ENCODE assay signal across 8 cellular contexts in the genomic region with DNA sequence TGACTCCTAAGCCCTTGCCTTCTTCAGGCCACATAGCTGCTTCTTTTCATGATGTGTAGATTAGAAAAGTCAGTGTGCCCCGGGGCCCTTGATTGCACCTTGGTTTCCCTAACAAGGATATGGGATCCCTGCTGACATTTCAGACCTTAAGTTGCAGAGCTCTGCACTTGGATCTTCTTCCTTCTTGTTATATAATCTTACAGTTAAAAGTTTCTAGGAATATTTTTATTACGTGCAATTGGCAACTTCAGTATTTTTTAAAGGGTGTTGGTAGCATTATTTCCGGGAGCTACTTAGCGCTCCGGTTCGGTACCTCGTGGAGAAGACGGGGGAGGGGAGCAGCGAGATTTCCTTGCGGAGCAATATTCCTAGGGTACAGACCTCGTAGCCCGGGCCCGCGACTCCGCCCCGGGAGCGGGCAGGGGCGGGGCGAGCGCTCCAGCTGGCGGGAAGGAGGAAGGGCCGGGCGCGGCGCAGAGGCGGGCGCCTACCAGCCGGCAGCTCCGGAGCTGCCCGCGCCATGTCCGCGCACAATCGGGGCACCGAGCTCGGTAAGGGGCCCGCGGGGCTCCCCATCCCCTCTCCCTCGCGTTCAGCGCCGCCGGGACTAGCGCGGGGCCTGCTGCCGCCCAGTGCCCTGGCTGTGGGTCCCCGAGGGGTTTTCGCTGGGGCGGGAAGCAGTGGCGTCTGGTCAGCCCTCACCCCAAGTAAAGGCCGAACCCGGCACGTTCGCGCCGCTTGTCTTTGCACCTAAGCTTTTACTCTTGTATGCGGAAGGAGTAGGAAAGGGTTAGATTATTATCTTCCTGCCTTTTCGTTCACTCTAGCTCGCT. TPM values are rescaled to one million over a fixed set of nuclear protein-coding genes. Genes with fewer than 3 reads are reported as not detected.
A peak's percentile ranks its signal among the peaks of the same experiment; 100 is the strongest.
DNase-seq lines count a peak whose midpoint lies in the region; ATAC-seq and TF ChIP-seq lines count a peak whose summit lies in the region.

A gene (plus strand): TSS at position 469 of the 833 bp plus-strand sequence. CDS start 52 bp downstream, at position 521.

- H3K9me3 ChIP-seq in H9 (ENCODE audit: control insufficient read depth, low read depth, low read length) (no peaks in the 10 kb centered on the region), SK-N-MC (ENCODE audit: low read depth, low read length) (no peaks in the 10 kb centered on the region), ovary (no peaks in the 10 kb centered on the region), thyroid gland (no peaks in the 10 kb centered on the region)

- H3K36me3 ChIP-seq in SK-N-MC (ENCODE audit: insufficient read depth, low read length), result peaks cover 17% of the 10 kb centered on the region
- no peaks in the 10 kb centered on the region for H3K36me3 ChIP-seq in ovary
- H3K36me3 ChIP-seq in thyroid gland, result peaks cover 6% of the 10 kb centered on the region in 2 donors

- H3K27ac Mint-ChIP-seq in H9 (peak within 1 kb of the TSS; percentile 71 to 95 (median 76); a peak in 6 of 7 replicates), glutamatergic neuron (ENCODE audit: unreplicated experiment) (peak within 1 kb of the TSS; percentile 99)
- H3K27ac Mint-ChIP-seq in activated naive CD4-positive, alpha-beta T cell treated with anti-CD3 and anti-CD28 coated beads, Interleukin-2, amount 50 U/mL, for 72 hours, result peak within 1 kb of the TSS; percentile 90 to 97

- TF ChIP-seq CTCF in H9 (conservative IDR thresholded peaks at IDR 0.05) (no peak), glutamatergic neuron (IDR thresholded peaks at IDR 0.05; ENCODE audit: partially characterized antibody, unreplicated experiment) (no peak), ovary (IDR thresholded peaks at IDR 0.05) (no peak), thyroid gland (IDR thresholded peaks at IDR 0.05) (peak in 1 of 6 experiments; percentile 17)

- no CpG with 5 or more reads among the region's 59 CpGs for WGBS in H9 (ENCODE audit: extremely low coverage, insufficient read length, low lambda C conversion rate)
- WGBS in ovary, 3 donors, result 1% methylated on average over 58 to 59 of the region's 59 CpGs
- 0 to 1% methylated on average over 21 to 36 of the region's 59 CpGs for WGBS in thyroid gland, 2 donors

- peaks cover 19 to 23% of the 10 kb centered on the region in 2 experiments for H3K4me1 Mint-ChIP-seq in H9
- H3K4me1 Mint-ChIP-seq in glutamatergic neuron (ENCODE audit: low read depth, unreplicated experiment), result peaks cover 6% of the 10 kb centered on the region

- H4K91ac ChIP-seq in H9 (ENCODE audit: insufficient read length, low read depth, low read length), result no peak within 1 kb of the TSS

- H3K4ac ChIP-seq in H9 (ENCODE audit: low read depth, low read length), result no peak within 1 kb of the TSS

- peaks cover 4% of the 10 kb centered on the region for H3K23me2 ChIP-seq in H9 (ENCODE audit: insufficient read length, low read depth, low read length, poor library complexity, severe bottlenecking)

- no peak within 1 kb of the TSS for H2BK20ac ChIP-seq in H9 (ENCODE audit: low read depth, low read length, poor library complexity, severe bottlenecking)

- H3K56ac ChIP-seq in H9 (ENCODE audit: insufficient read length, low read depth, low read length), result no peak within 1 kb of the TSS

- peak within 1 kb of the TSS; percentile 85 for H3K14ac ChIP-seq in H9 (ENCODE audit: insufficient read depth, low read length)

- H3K27ac ChIP-seq in H9 (ENCODE audit: insufficient read length, low read depth, low read length) (no peak within 1 kb of the TSS), SK-N-MC (peak within 1 kb of the TSS; percentile 77), ovary (peak within 1 kb of the TSS; percentile 66 to 70), thyroid gland (peak within 1 kb of the TSS; percentile 62 to 90 (median 88))

- no peaks in the 10 kb centered on the region for H3K4me1 ChIP-seq in H9 (ENCODE audit: insufficient read depth, low read length)
- no peaks in the 10 kb centered on the region for H3K4me1 ChIP-seq in ovary (ENCODE audit: insufficient read depth)
- H3K4me1 ChIP-seq in thyroid gland, result peaks cover 13 to 16% of the 10 kb centered on the region in 2 donors

- H3K27me3 ChIP-seq in H9 (ENCODE audit: insufficient read depth, low read length) (no peaks in the 10 kb centered on the region), ovary (no peaks in the 10 kb centered on the region), thyroid gland (no peaks in the 10 kb centered on the region)

- ATAC-seq in activated naive CD4-positive, alpha-beta T cell treated with anti-CD3 and anti-CD28 coated beads, Interleukin-2, amount 50 U/mL, for 72 hours, result peak; percentile 94 to 98

- peak within 1 kb of the TSS; percentile 82 for H3K4me3 ChIP-seq in SK-N-MC
- H3K4me3 ChIP-seq in ovary, result peak within 1 kb of the TSS; percentile 60
- peak within 1 kb of the TSS; percentile 8 to 69 (median 47) for H3K4me3 ChIP-seq in thyroid gland (replicated peaks in 1 of 3)

- no peak within 1 kb of the TSS for H2AFZ ChIP-seq in H9 (ENCODE audit: low read length)

- H3K79me2 ChIP-seq in H9 (ENCODE audit: insufficient read depth, low read length), result no peaks in the 10 kb centered on the region

- H3K18ac ChIP-seq in H9 (ENCODE audit: insufficient read length, low read depth, low read length), result peak within 1 kb of the TSS; percentile 93

- no peak within 1 kb of the TSS for H3T11ph ChIP-seq in H9 (ENCODE audit: low read length)

- H2BK15ac ChIP-seq in H9 (ENCODE audit: low read depth, low read length), result no peak within 1 kb of the TSS

- no peaks in the 10 kb centered on the region for H3K36me3 Mint-ChIP-seq in H9 (ENCODE audit: insufficient read depth in 1 of 3, low read depth in 3 of 3)
- peaks cover 5 to 8% of the 10 kb centered on the region in 2 donors for H3K36me3 Mint-ChIP-seq in activated naive CD4-positive, alpha-beta T cell treated with anti-CD3 and anti-CD28 coated beads, Interleukin-2, amount 50 U/mL, for 72 hours
- no peaks in the 10 kb centered on the region for H3K36me3 Mint-ChIP-seq in glutamatergic neuron (ENCODE audit: unreplicated experiment)

- intact Hi-C loops in ovary (cut with DNase I), result no loop called here
- intact Hi-C loops in thyroid gland (cut with DNase I), result no loop called here

- H2AK5ac ChIP-seq in H9 (ENCODE audit: insufficient read length, low read length), result no peak within 1 kb of the TSS

- H2BK5ac ChIP-seq in H9 (ENCODE audit: insufficient read length, low read length), result no peak within 1 kb of the TSS

- no peak within 1 kb of the TSS for H2BK12ac ChIP-seq in H9 (ENCODE audit: insufficient read length, low read depth, low read length)

- H3K79me1 ChIP-seq in H9 (ENCODE audit: insufficient read depth, low read depth, low read length, poor library complexity, severe bottlenecking), result no peaks in the 10 kb centered on the region

- peak within 1 kb of the TSS; percentile 83 for H3K9ac ChIP-seq in H9 (ENCODE audit: extremely low read depth, insufficient read length, low read length)
- peak within 1 kb of the TSS; percentile 89 for H3K9ac ChIP-seq in SK-N-MC (ENCODE audit: insufficient read length)

- DNase-seq in GM04503 (ENCODE audit: low read depth) (peak; percentile 21), H9 (peak; percentile 89), M059J (ENCODE audit: low read depth) (peak; percentile 77), SK-N-MC (ENCODE audit: low read depth, low spot score) (peak; percentile 22), glutamatergic neuron (peak; percentile 88), ovary (peak; percentile 60 to 84 (median 73)), thyroid gland (peak; percentile 86 to 87)
- peak; percentile 61 to 76 for DNase-seq in activated naive CD4-positive, alpha-beta T cell treated with anti-CD3 and anti-CD28 coated beads, Interleukin-2, amount 50 U/mL, for 72 hours (ENCODE audit: low spot score in 2 of 2)

- peak; percentile 65 for TF ChIP-seq POLR2A in ovary (IDR thresholded peaks at IDR 0.05)
- peak; percentile 47 to 94 for TF ChIP-seq POLR2A in thyroid gland (IDR thresholded peaks at IDR 0.05)

- no peak within 1 kb of the TSS for H2BK120ac ChIP-seq in H9 (ENCODE audit: low read depth, low read length, poor library complexity, severe bottlenecking)

- no peak within 1 kb of the TSS for H4K5ac ChIP-seq in H9 (ENCODE audit: insufficient read length, low read depth, low read length)

- no peak for TF ChIP-seq EP300 in ovary (IDR thresholded peaks at IDR 0.05)

- H3K4me3 Mint-ChIP-seq in H9 (peak within 1 kb of the TSS; percentile 79 to 89), glutamatergic neuron (ENCODE audit: unreplicated experiment) (peak within 1 kb of the TSS; percentile 94)

- H3K27me3 Mint-ChIP-seq in H9 (ENCODE audit: low read depth) (peaks cover 11% of the 10 kb centered on the region), glutamatergic neuron (ENCODE audit: unreplicated experiment) (no peaks in the 10 kb centered on the region)

- H3K4me2 ChIP-seq in H9 (ENCODE audit: insufficient read depth, insufficient read length, low read length), result peak within 1 kb of the TSS; percentile 83

- H3K23ac ChIP-seq in H9 (ENCODE audit: insufficient read length, low read depth, low read length), result no peak within 1 kb of the TSS

- no peak within 1 kb of the TSS for H4K8ac ChIP-seq in H9 (replicated peaks; ENCODE audit: insufficient read length, low read depth, low read length)

- no peaks in the 10 kb centered on the region for H4K20me1 ChIP-seq in H9 (ENCODE audit: control insufficient read depth, insufficient read depth, insufficient read length)

- H3K9me3 Mint-ChIP-seq in H9, result no peaks in the 10 kb centered on the region
- no peaks in the 10 kb centered on the region for H3K9me3 Mint-ChIP-seq in activated naive CD4-positive, alpha-beta T cell treated with anti-CD3 and anti-CD28 coated beads, Interleukin-2, amount 50 U/mL, for 72 hours
- H3K9me3 Mint-ChIP-seq in glutamatergic neuron (ENCODE audit: unreplicated experiment), result peaks cover 9% of the 10 kb centered on the region

RNA-seq across cellular contexts. Expression of the gene that starts here (rescaled TPM):
- total RNA-seq in H9 (2021), result 20.5 and 20.9 TPM in 2 replicates
- 67.0 and 111 TPM in 2 replicates for total RNA-seq in M059J (2014; rRNA removed; shearing (Covaris generic))
- total RNA-seq in activated naive CD4-positive, alpha-beta T cell treated with anti-CD3 and anti-CD28 coated beads, Interleukin-2, amount 50 U/mL, for 72 hours, result 10 to 100 TPM; 33.5 to 36.2 TPM
- 55.6 TPM for total RNA-seq in glutamatergic neuron (ENCODE audit: unreplicated experiment)
- 10 to 100 TPM in 4 of 7 donors, 1 to 10 TPM in 3; 8.1 to 23.0 (median 11.0) TPM for total RNA-seq in ovary
- polyA plus RNA-seq in ovary, result 10 to 100 TPM; 12.0 to 27.7 TPM
- 10 to 100 TPM; 54.1 to 74.3 (median 69.5) TPM for total RNA-seq in thyroid gland

Comparison
In these comparisons a context has a peak if more than half of its experiments do, and no peak if none do; other contexts are left out.
1. DNase-seq: peak in every context shown above with its lines; median percentile 89 in H9; 88 in glutamatergic neuron; 86 in thyroid gland; 77 in M059J; 73 in ovary; 68 in activated naive CD4-positive, alpha-beta T cell treated with anti-CD3 and anti-CD28 coated beads, Interleukin-2, amount 50 U/mL, for 72 hours; 22 in SK-N-MC; 21 in GM04503.